ENCODE assay signal across 19 cellular contexts in genomic region chr1:178630418-178630817, GRCh38.
"Had no signal": no experiment of that assay in that cellular context is flagged by ENCODE, and none has a peak within 500 bp of the region (broad histone marks: within the 10 kb centered on the region; RNA-seq: fewer than 3 reads in every experiment).

No MANE protein-coding gene starts in this region.

- H3K4me3 ChIP-seq: colonic mucosa, esophagus muscularis mucosa, gastroesophageal sphincter, heart right ventricle, mucosa of descending colon, pancreas, thyroid gland had no signal

- H3K4me1 ChIP-seq: colonic mucosa, pancreas, thyroid gland had no signal

- ATAC-seq: activated CD8-positive, alpha-beta T cell treated with anti-CD3 and anti-CD28 coated beads, Interleukin-2, amount 10 ng/mL, durations not matched to agents 7 days and 5 days; activated naive CD4-positive, alpha-beta T cell treated with anti-CD3 and anti-CD28 coated beads, Interleukin-2, amount 50 U/mL, for 72 hours; gastroesophageal sphincter; heart right ventricle; mucosa of descending colon; naive thymus-derived CD4-positive, alpha-beta T cell; pancreas; stimulated activated effector memory CD8-positive, alpha-beta T cell treated with anti-CD3 and anti-CD28 coated beads, Interleukin-12 subunit alpha, Interleukin-12 subunit beta, amount 100 ng/mL, for 72 hours had no signal

- DNase-seq: activated CD4-positive, alpha-beta T cell treated with anti-CD3 and anti-CD28 coated beads, Interleukin-2, amount 10 ng/mL, durations not matched to agents 24 days and 14 days; activated CD4-positive, CD25-positive, alpha-beta regulatory T cell; activated CD8-positive, alpha-beta memory T cell treated with anti-CD3 and anti-CD28 coated beads, Interleukin-2, amount 50 U/mL, for 4 hours; activated CD8-positive, alpha-beta T cell treated with anti-CD3 and anti-CD28 coated beads, Interleukin-2, amount 10 ng/mL, durations not matched to agents 7 days and 5 days; activated gamma-delta T cell; activated T-cell treated with anti-CD3 and anti-CD28 coated beads, Interleukin-2, amount 50 U/mL, for 48 hours; central memory CD4-positive, alpha-beta T cell; colonic mucosa; heart right ventricle; islet precursor cell; mucosa of descending colon; naive thymus-derived CD4-positive, alpha-beta T cell; pancreas; T-helper 2 cell; thyroid gland had no signal

- H3K27ac ChIP-seq: colonic mucosa, pancreas, thyroid gland had no signal

- H3K9me3 ChIP-seq: colonic mucosa, esophagus muscularis mucosa, gastroesophageal sphincter, heart right ventricle, mucosa of descending colon, pancreas, thyroid gland had no signal

- H3K27me3 ChIP-seq: colonic mucosa, esophagus muscularis mucosa, gastroesophageal sphincter, heart right ventricle, pancreas, thyroid gland had no signal

- H3K36me3 ChIP-seq: colonic mucosa, esophagus muscularis mucosa, gastroesophageal sphincter, heart right ventricle, pancreas, thyroid gland had no signal
